ENCODE assay signal across 1 cellular context in the genomic region with DNA sequence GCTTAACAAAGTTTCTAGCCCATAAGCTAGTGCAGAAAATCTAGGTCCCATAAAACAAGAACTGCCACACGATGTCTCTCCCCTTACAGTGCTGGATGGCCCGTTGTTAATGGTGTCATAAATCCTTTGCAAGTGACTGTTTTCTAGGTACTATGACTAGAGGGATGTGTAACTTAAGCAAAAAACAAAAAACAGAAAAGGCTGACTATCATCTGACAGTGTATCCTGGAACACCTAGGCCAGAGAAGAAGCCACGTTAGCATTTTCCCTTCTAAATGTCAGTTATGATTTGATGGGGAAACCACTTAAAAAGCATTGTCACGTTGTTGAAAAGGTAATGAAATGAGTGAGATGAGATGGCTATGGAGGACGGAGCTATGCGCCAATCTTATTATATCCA.
TF ChIP-seq lines count a peak whose summit lies in the region.

No MANE protein-coding gene starts in this region.

TF ChIP-seq in GM12878, 131 proteins besides CTCF, POLR2A, EP300 and RAD21:
- TF ChIP-seq SMARCA5 (IDR thresholded peaks at IDR 0.05) (no peak), JUNB (IDR thresholded peaks at IDR 0.05) (peak; percentile 39), BMI1 (IDR thresholded peaks at IDR 0.05; ENCODE audit: borderline replicate concordance) (no peak), RUNX3 (IDR thresholded peaks at IDR 0.05; ENCODE audit: low read length) (peak; percentile 34; the same call in 1 of the 2 replicates), RBBP5 (conservative IDR thresholded peaks at IDR 0.05) (no peak)
- TF ChIP-seq, protein P1, sequence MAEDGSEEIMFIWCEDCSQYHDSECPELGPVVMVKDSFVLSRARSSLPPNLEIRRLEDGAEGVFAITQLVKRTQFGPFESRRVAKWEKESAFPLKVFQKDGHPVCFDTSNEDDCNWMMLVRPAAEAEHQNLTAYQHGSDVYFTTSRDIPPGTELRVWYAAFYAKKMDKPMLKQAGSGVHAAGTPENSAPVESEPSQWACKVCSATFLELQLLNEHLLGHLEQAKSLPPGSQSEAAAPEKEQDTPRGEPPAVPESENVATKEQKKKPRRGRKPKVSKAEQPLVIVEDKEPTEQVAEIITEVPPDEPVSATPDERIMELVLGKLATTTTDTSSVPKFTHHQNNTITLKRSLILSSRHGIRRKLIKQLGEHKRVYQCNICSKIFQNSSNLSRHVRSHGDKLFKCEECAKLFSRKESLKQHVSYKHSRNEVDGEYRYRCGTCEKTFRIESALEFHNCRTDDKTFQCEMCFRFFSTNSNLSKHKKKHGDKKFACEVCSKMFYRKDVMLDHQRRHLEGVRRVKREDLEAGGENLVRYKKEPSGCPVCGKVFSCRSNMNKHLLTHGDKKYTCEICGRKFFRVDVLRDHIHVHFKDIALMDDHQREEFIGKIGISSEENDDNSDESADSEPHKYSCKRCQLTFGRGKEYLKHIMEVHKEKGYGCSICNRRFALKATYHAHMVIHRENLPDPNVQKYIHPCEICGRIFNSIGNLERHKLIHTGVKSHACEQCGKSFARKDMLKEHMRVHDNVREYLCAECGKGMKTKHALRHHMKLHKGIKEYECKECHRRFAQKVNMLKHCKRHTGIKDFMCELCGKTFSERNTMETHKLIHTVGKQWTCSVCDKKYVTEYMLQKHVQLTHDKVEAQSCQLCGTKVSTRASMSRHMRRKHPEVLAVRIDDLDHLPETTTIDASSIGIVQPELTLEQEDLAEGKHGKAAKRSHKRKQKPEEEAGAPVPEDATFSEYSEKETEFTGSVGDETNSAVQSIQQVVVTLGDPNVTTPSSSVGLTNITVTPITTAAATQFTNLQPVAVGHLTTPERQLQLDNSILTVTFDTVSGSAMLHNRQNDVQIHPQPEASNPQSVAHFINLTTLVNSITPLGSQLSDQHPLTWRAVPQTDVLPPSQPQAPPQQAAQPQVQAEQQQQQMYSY (CRISPR knock-in tag; IDR thresholded peaks at IDR 0.05) = no peak
- TF ChIP-seq, protein P2, sequence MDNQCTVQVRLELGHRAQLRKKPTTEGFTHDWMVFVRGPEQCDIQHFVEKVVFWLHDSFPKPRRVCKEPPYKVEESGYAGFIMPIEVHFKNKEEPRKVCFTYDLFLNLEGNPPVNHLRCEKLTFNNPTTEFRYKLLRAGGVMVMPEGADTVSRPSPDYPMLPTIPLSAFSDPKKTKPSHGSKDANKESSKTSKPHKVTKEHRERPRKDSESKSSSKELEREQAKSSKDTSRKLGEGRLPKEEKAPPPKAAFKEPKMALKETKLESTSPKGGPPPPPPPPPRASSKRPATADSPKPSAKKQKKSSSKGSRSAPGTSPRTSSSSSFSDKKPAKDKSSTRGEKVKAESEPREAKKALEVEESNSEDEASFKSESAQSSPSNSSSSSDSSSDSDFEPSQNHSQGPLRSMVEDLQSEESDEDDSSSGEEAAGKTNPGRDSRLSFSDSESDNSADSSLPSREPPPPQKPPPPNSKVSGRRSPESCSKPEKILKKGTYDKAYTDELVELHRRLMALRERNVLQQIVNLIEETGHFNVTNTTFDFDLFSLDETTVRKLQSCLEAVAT (IDR thresholded peaks at IDR 0.05) = 0 out of 2 replicates have a peak, but pooled peaks have one; percentile 34
